In genomic region chr3:134563614-134564013, GRCh38 we compare ENCODE assay signal across 14 cellular contexts.
DNase-seq lines count a peak whose midpoint lies in the region; ATAC-seq and TF ChIP-seq lines count a peak whose summit lies in the region.
"Had no signal": no experiment of that assay in that cellular context is flagged by ENCODE, and none has a peak within 500 bp of the region (broad histone marks: within the 10 kb centered on the region; RNA-seq: fewer than 3 reads in every experiment).

No MANE protein-coding gene starts in this region.

- no peak overlapping the region for H3K27ac ChIP-seq in CD8-positive, alpha-beta memory T cell (ENCODE audit: low read depth, low read length)
- H3K27ac ChIP-seq in esophagus muscularis mucosa (replicated peaks in 1 of 4), result no peak overlapping the region

- H3K27ac Mint-ChIP-seq in activated naive CD4-positive, alpha-beta T cell treated with anti-CD3 and anti-CD28 coated beads, Interleukin-2, amount 50 U/mL, for 72 hours, result peak overlapping the region; percentile 1 to 75
- H3K27ac Mint-ChIP-seq in WTC11 (peak overlapping the region; percentile 62), mesothelial cell of epicardium (no peak overlapping the region)
- no peak overlapping the region for H3K27ac Mint-ChIP-seq in CD8-positive, alpha-beta memory T cell

- no peaks in the 10 kb centered on the region for H3K4me1 ChIP-seq in CD8-positive, alpha-beta memory T cell (ENCODE audit: insufficient read depth, low read length)
- no peaks in the 10 kb centered on the region for H3K4me1 ChIP-seq in esophagus muscularis mucosa

- H3K4me3 Mint-ChIP-seq in WTC11 (no peak overlapping the region), mesothelial cell of epicardium (no peak overlapping the region)
- no peak overlapping the region for H3K4me3 Mint-ChIP-seq in CD8-positive, alpha-beta memory T cell

- CTCF ChIA-PET in WTC11 (lab: Charles Lee), result interaction anchor here (1.1 to 1.9 kb wide), 4 partner anchors 21 to 192 kb away, joined by 3 to 6 read pairs (median 4); no protein-coding TSS in a partner anchor
- CTCF ChIA-PET in CD8-positive, alpha-beta memory T cell (lab: Charles Lee), result no interaction called here

- no peak for TF ChIP-seq POLR2A in esophagus muscularis mucosa (IDR thresholded peaks at IDR 0.05; ENCODE audit: low read depth)

- peaks cover 14% of the 10 kb centered on the region for H3K4me1 Mint-ChIP-seq in WTC11
- H3K4me1 Mint-ChIP-seq in CD8-positive, alpha-beta memory T cell, result no peaks in the 10 kb centered on the region
- H3K4me1 Mint-ChIP-seq in mesothelial cell of epicardium, result no peaks in the 10 kb centered on the region

- POLR2A ChIA-PET in WTC11 (lab: Charles Lee), result no interaction called here
- POLR2A ChIA-PET in CD8-positive, alpha-beta memory T cell (lab: Charles Lee), result no interaction called here

- peaks cover 5 to 12% of the 10 kb centered on the region in 2 donors for H3K36me3 Mint-ChIP-seq in activated naive CD4-positive, alpha-beta T cell treated with anti-CD3 and anti-CD28 coated beads, Interleukin-2, amount 50 U/mL, for 72 hours
- H3K36me3 Mint-ChIP-seq in WTC11, result peaks cover 4% of the 10 kb centered on the region
- H3K36me3 Mint-ChIP-seq in CD8-positive, alpha-beta memory T cell, result peaks cover 21 to 42% (median 28%) of the 10 kb centered on the region in 3 donors
- peaks cover 29% of the 10 kb centered on the region for H3K36me3 Mint-ChIP-seq in mesothelial cell of epicardium

- H3K4me3 ChIP-seq in fibroblast of the aortic adventitia (ENCODE audit: low read depth, low read length), result no peak overlapping the region
- no peak overlapping the region for H3K4me3 ChIP-seq in CD8-positive, alpha-beta memory T cell (ENCODE audit: low read length)
- no peak overlapping the region for H3K4me3 ChIP-seq in esophagus muscularis mucosa

- WGBS in esophagus muscularis mucosa, result 89% methylated on average over 6 of the region's 6 CpGs

- no peak for ATAC-seq in activated naive CD4-positive, alpha-beta T cell treated with anti-CD3 and anti-CD28 coated beads, Interleukin-2, amount 50 U/mL, for 72 hours
- no peak for ATAC-seq in WTC11

- TF ChIP-seq CTCF in WTC11 (IDR thresholded peaks at IDR 0.05) (no peak), fibroblast of the aortic adventitia (IDR thresholded peaks at IDR 0.05; ENCODE audit: insufficient read depth, low read length) (no peak), esophagus muscularis mucosa (IDR thresholded peaks at IDR 0.05) (no peak), mesothelial cell of epicardium (IDR thresholded peaks at IDR 0.05; ENCODE audit: unreplicated experiment) (no peak)

- H3K9me3 ChIP-seq in CD8-positive, alpha-beta memory T cell (ENCODE audit: low read length), result no peaks in the 10 kb centered on the region
- H3K9me3 ChIP-seq in esophagus muscularis mucosa, result no peaks in the 10 kb centered on the region

- H3K27me3 ChIP-seq in CD8-positive, alpha-beta memory T cell (ENCODE audit: insufficient read depth, low read length, poor library complexity, severe bottlenecking), result no peaks in the 10 kb centered on the region
- H3K27me3 ChIP-seq in esophagus muscularis mucosa, result no peaks in the 10 kb centered on the region

- intact Hi-C loops in esophagus muscularis mucosa (cut with DNase I), result no loop called here

- H3K36me3 ChIP-seq in CD8-positive, alpha-beta memory T cell (ENCODE audit: insufficient read depth, low read length), result no peaks in the 10 kb centered on the region
- H3K36me3 ChIP-seq in esophagus muscularis mucosa, result peaks cover 0 to 49% (median 24%) of the 10 kb centered on the region in 4 donors

- peaks cover 3 to 9% of the 10 kb centered on the region in 2 donors for H3K9me3 Mint-ChIP-seq in activated naive CD4-positive, alpha-beta T cell treated with anti-CD3 and anti-CD28 coated beads, Interleukin-2, amount 50 U/mL, for 72 hours
- H3K9me3 Mint-ChIP-seq in WTC11 (peaks cover 8% of the 10 kb centered on the region), mesothelial cell of epicardium (peaks cover 7% of the 10 kb centered on the region)
- peaks cover 0 to 6% (median 2%) of the 10 kb centered on the region in 5 donors for H3K9me3 Mint-ChIP-seq in CD8-positive, alpha-beta memory T cell

- H3K27me3 Mint-ChIP-seq in WTC11 (ENCODE audit: low read depth), result no peaks in the 10 kb centered on the region
- no peaks in the 10 kb centered on the region for H3K27me3 Mint-ChIP-seq in CD8-positive, alpha-beta memory T cell
- no peaks in the 10 kb centered on the region for H3K27me3 Mint-ChIP-seq in mesothelial cell of epicardium (ENCODE audit: low read depth)

- no peak for TF ChIP-seq EP300 in esophagus muscularis mucosa (IDR thresholded peaks at IDR 0.05)

- no peak for DNase-seq in activated naive CD4-positive, alpha-beta T cell treated with anti-CD3 and anti-CD28 coated beads, Interleukin-2, amount 50 U/mL, for 72 hours (ENCODE audit: low spot score in 2 of 2)
- DNase-seq in activated naive CD4-positive, alpha-beta T cell treated with anti-CD3 and anti-CD28 coated beads, Interleukin-2, amount 50 U/mL, for 16 hours, result no peak
- no peak for DNase-seq in WTC11 (ENCODE audit: low spot score)
- peak; percentile 7 for DNase-seq in fibroblast of the aortic adventitia (ENCODE audit: low read depth)
- DNase-seq in cerebellum (ENCODE audit: low spot score), result no peak
- DNase-seq in CD8-positive, alpha-beta memory T cell, result no peak
- DNase-seq in esophagus muscularis mucosa (ENCODE audit: extremely low spot score), result no peak
- no peak for DNase-seq in mesothelial cell of epicardium (ENCODE audit: low spot score in 2 of 2, unreplicated experiment in 2 of 2)
- DNase-seq: GF-D8, HCEC 1CT, NCI-H187 treated with DMSO at 0.1 percent for 48 hours, NCI-H345, NCI-H526, Right ventricle myocardium superior had no signal

TF ChIP-seq in WTC11, 78 proteins besides CTCF, POLR2A, EP300 and RAD21 (continues in another document):
- no peak for TF ChIP-seq ZNF281 (CRISPR knock-in tag; IDR thresholded peaks at IDR 0.05)
- no peak for TF ChIP-seq JUN (CRISPR knock-in tag; IDR thresholded peaks at IDR 0.05)
- TF ChIP-seq RORB (CRISPR knock-in tag; IDR thresholded peaks at IDR 0.05), result no peak
- no peak for TF ChIP-seq SP1 (CRISPR knock-in tag; conservative IDR thresholded peaks at IDR 0.05)
- no peak for TF ChIP-seq NFYB (CRISPR knock-in tag; conservative IDR thresholded peaks at IDR 0.05; ENCODE audit: low read depth)
- TF ChIP-seq KAT7 (CRISPR knock-in tag; IDR thresholded peaks at IDR 0.05; ENCODE audit: borderline replicate concordance), result no peak
- TF ChIP-seq FOXJ3 (CRISPR knock-in tag; IDR thresholded peaks at IDR 0.05; ENCODE audit: borderline replicate concordance), result no peak
- no peak for TF ChIP-seq ZNF121 (CRISPR knock-in tag; IDR thresholded peaks at IDR 0.05)
- TF ChIP-seq, protein P1, sequence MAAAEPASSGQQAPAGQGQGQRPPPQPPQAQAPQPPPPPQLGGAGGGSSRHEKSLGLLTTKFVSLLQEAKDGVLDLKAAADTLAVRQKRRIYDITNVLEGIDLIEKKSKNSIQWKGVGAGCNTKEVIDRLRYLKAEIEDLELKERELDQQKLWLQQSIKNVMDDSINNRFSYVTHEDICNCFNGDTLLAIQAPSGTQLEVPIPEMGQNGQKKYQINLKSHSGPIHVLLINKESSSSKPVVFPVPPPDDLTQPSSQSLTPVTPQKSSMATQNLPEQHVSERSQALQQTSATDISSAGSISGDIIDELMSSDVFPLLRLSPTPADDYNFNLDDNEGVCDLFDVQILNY (CRISPR knock-in tag; IDR thresholded peaks at IDR 0.05), result no peak
- no peak for TF ChIP-seq ZNF138 (CRISPR knock-in tag; conservative IDR thresholded peaks at IDR 0.05)
- no peak for TF ChIP-seq RELA (CRISPR knock-in tag; IDR thresholded peaks at IDR 0.05; ENCODE audit: borderline replicate concordance)

Comparison
In these comparisons a context has a peak if more than half of its experiments do, and no peak if none do; other contexts are left out.
1. H3K27ac Mint-ChIP-seq: peak in activated naive CD4-positive, alpha-beta T cell treated with anti-CD3 and anti-CD28 coated beads, Interleukin-2, amount 50 U/mL, for 72 hours (2 of 2) and WTC11 (single experiment); none in CD8-positive, alpha-beta memory T cell (0 of 8) and mesothelial cell of epicardium (single experiment).